In genomic region chr4:110621839-110622751, GRCh38 we compare ENCODE assay signal across 8 cellular contexts. TPM values are rescaled to one million over a fixed set of nuclear protein-coding genes. Genes with fewer than 3 reads are reported as not detected.
DNase-seq lines count a peak whose midpoint lies in the region; ATAC-seq and TF ChIP-seq lines count a peak whose summit lies in the region.

No MANE protein-coding gene starts in this region.

- H3K4me3 Mint-ChIP-seq in T-helper 17 cell, result peak overlapping the region; percentile 73

- RAD21 ChIA-PET in HCT116 (lab: Charles Lee; ENCODE audit: low non-redundant PET in 1 of 2, low total read pairs in 2 of 2, uncharacterized antibody in 2 of 2, unreplicated experiment in 2 of 2), result no interaction called here

- no peak for DNase-seq in HCT116 (ENCODE audit: low read depth, low spot score)
- no peak for DNase-seq in T-helper 17 cell
- peak; percentile 45 to 64 for DNase-seq in foreskin keratinocyte
- DNase-seq in sigmoid colon, result no peak
- no peak for DNase-seq in NCI-H2029 (lab: John Stamatoyannopoulos, UW)
- no peak for DNase-seq in COLO829 (ENCODE audit: low spot score)
- DNase-seq in NCI-H1105 (lab: John Stamatoyannopoulos, UW), result no peak

- H4K20me1 ChIP-seq in HCT116 (ENCODE audit: insufficient read depth), result no peaks in the 10 kb centered on the region

- TF ChIP-seq RAD21 in HCT116 (IDR thresholded peaks at IDR 0.05; ENCODE audit: low read depth), result no peak

- H3K27ac ChIP-seq in HCT116 (ENCODE audit: low read depth, low read length) (no peak overlapping the region; the same call in 1 of the 2 replicates), foreskin keratinocyte (peak overlapping the region; percentile 57), sigmoid colon (peak overlapping the region in 1 of 4 donors; percentile 91)

- POLR2A ChIA-PET in HCT116 (lab: Charles Lee), result no interaction called here

- no peak overlapping the region for H3K27ac Mint-ChIP-seq in T-helper 17 cell

- peaks cover 2% of the 10 kb centered on the region for H3K4me1 Mint-ChIP-seq in T-helper 17 cell

- peak overlapping the region; percentile 99 for H3K4me2 ChIP-seq in HCT116 (ENCODE audit: low read length)

- H3K36me3 ChIP-seq in HCT116 (ENCODE audit: control insufficient read depth in 1 of 2, insufficient read depth in 2 of 2, low read length in 2 of 2), result 0 out of 4 replicates have a peak, but pooled peaks cover 0 to 4% of the 10 kb centered on the region in 2 experiments
- H3K36me3 ChIP-seq in sigmoid colon, result no peaks in the 10 kb centered on the region

- TF ChIP-seq POLR2A in HCT116 (IDR thresholded peaks at IDR 0.05; ENCODE audit: borderline replicate concordance, extremely low read depth, insufficient read depth, insufficient read length), result no peak
- no peak for TF ChIP-seq POLR2A in sigmoid colon (IDR thresholded peaks at IDR 0.05)

- TF ChIP-seq EP300 in sigmoid colon (IDR thresholded peaks at IDR 0.05), result no peak

- H3K9me2 ChIP-seq in HCT116 (ENCODE audit: insufficient read depth), result no peaks in the 10 kb centered on the region; the same call in 1 of the 2 replicates

- intact Hi-C loops in HCT116 (cut with micrococcal nuclease), result loop anchor here (5.0 kb wide), 1 partner anchor 615 kb away; no protein-coding TSS in a partner anchor
- intact Hi-C loops in sigmoid colon (cut with DNase I), result no loop called here

- peaks cover 2% of the 10 kb centered on the region for H3K36me3 Mint-ChIP-seq in T-helper 17 cell (ENCODE audit: low read depth)

- WGBS in sigmoid colon, 2 donors, result 3 to 6% methylated on average over 73 of the region's 73 CpGs

- H3K4me1 ChIP-seq in HCT116 (ENCODE audit: control insufficient read depth in 1 of 2, insufficient read depth in 2 of 2, low read length in 2 of 2) (peaks cover 3 to 14% of the 10 kb centered on the region in 2 experiments; a peak in 3 of 4 replicates), foreskin keratinocyte (no peaks in the 10 kb centered on the region), sigmoid colon (peaks cover 0 to 50% (median 38%) of the 10 kb centered on the region in 4 donors)

- TSS peak; percentile 48 for BruUV-seq in HCT116 (replicated peaks; lab: Mats Ljungman, UMichigan)

- CTCF ChIA-PET in HCT116 (lab: Charles Lee), result no interaction called here

- H3K27me3 ChIP-seq in HCT116 (ENCODE audit: insufficient read depth, low read length) (no peaks in the 10 kb centered on the region), foreskin keratinocyte (no peaks in the 10 kb centered on the region), sigmoid colon (peaks cover 68 to 100% (median 99%) of the 10 kb centered on the region in 3 donors)

- peak overlapping the region; percentile 68 for H3K9ac ChIP-seq in HCT116 (ENCODE audit: low read length)

- TF ChIP-seq CTCF in HCT116 (IDR thresholded peaks at IDR 0.05 in 2 of 3, conservative IDR thresholded peaks at IDR 0.05 in 1 of 3; ENCODE audit: borderline replicate concordance in 1 of 3, insufficient read depth in 1 of 3, low read depth in 2 of 3, low read length in 2 of 3) (no peak), foreskin keratinocyte (conservative IDR thresholded peaks at IDR 0.05) (no peak), sigmoid colon (IDR thresholded peaks at IDR 0.05) (no peak)

- ATAC-seq in HCT116 (peak; percentile 7; the same call in 1 of the 2 replicates), T-helper 17 cell (no peak), foreskin keratinocyte (no peak), HG02981 (IDR thresholded peaks at IDR 0.05; ENCODE audit: unreplicated experiment) (no peak)

- H3K4me3 ChIP-seq in HCT116 (replicated peaks in 1 of 2; ENCODE audit: low read depth in 1 of 2, low read length in 2 of 2), result peak overlapping the region; percentile 60 to 75
- peak overlapping the region; percentile 10 to 38 (median 28) for H3K4me3 ChIP-seq in sigmoid colon

- no peak overlapping the region for H2AFZ ChIP-seq in HCT116 (ENCODE audit: low read depth, low read length, poor library complexity, severe bottlenecking)

- peaks cover 97% of the 10 kb centered on the region for H3K27me3 Mint-ChIP-seq in T-helper 17 cell

- no peaks in the 10 kb centered on the region for H3K79me2 ChIP-seq in HCT116 (ENCODE audit: insufficient read depth, low read length)

- H3K9me3 ChIP-seq in HCT116 (ENCODE audit: control insufficient read depth in 1 of 2, insufficient read depth in 1 of 2, low read depth in 1 of 2, low read length in 2 of 2) (no peaks in the 10 kb centered on the region), T-helper 17 cell (ENCODE audit: control insufficient read depth, low read length, poor library complexity, severe bottlenecking) (no peaks in the 10 kb centered on the region), sigmoid colon (no peaks in the 10 kb centered on the region)

TF ChIP-seq in HCT116, 20 proteins besides CTCF, POLR2A, EP300 and RAD21:
- TF ChIP-seq EZH2phosphoT487 (IDR thresholded peaks at IDR 0.05; ENCODE audit: borderline replicate concordance) (no peak), ATF3 (IDR thresholded peaks at IDR 0.05) (no peak), CEBPB (IDR thresholded peaks at IDR 0.05; ENCODE audit: low read depth) (no peak), SRF (IDR thresholded peaks at IDR 0.05; ENCODE audit: low read depth) (no peak), POLR2AphosphoS5 (IDR thresholded peaks at IDR 0.05; ENCODE audit: low read depth, low read length) (no peak)

RNA-seq across cellular contexts. Expression of gene PITX2, which starts 0.8 kb away (rescaled TPM):
- total RNA-seq in HCT116 (2021; ENCODE audit: unreplicated experiment) (8.3 TPM), T-helper 17 cell (not detected), foreskin keratinocyte (22.2 and 27.1 TPM in 2 replicates), sigmoid colon (under 1 TPM in 1 of 4 donors, not detected in 3; 0.95 TPM)
- 5.4 and 5.6 TPM in 2 replicates for polyA plus RNA-seq in HCT116 (2012)
- polyA plus RNA-seq in foreskin keratinocyte (15.4 and 19.3 TPM in 2 replicates), sigmoid colon (1 to 10 TPM in 2 of 3 donors, under 1 TPM in 1; 0.45 to 2.1 (median 1.2) TPM)

Comparison
In these comparisons a context has a peak if more than half of its experiments do, and no peak if none do; other contexts are left out.
1. DNase-seq: peak in foreskin keratinocyte (2 of 2); none in HCT116 (single experiment), T-helper 17 cell (0 of 3), sigmoid colon (single experiment), NCI-H2029 (single experiment), COLO829 (single experiment) and NCI-H1105 (single experiment).